Comparison of ENCODE assay signal across 19 cellular contexts in genomic region chr3:88112329-88112728, GRCh38. TPM values are rescaled to one million over a fixed set of nuclear protein-coding genes. Genes with fewer than 3 reads are reported as not detected.
A peak's percentile ranks its signal among the peaks of the same experiment; 100 is the strongest.
DNase-seq lines count a peak whose midpoint lies in the region; ATAC-seq, FAIRE-seq and TF ChIP-seq lines count a peak whose summit lies in the region.
"Had no signal": no experiment of that assay in that cellular context is flagged by ENCODE, and none has a peak within 500 bp of the region (broad histone marks: within the 10 kb centered on the region; RNA-seq: fewer than 3 reads in every experiment).

No MANE protein-coding gene starts in this region.

- DNase-seq in cardiac muscle cell (ENCODE audit: low read depth in 1 of 2, low spot score in 1 of 2): no peak
- no peak for DNase-seq in heart right ventricle
- DNase-seq in GM12878 (ENCODE audit: low read depth, low spot score): no peak
- no peak for DNase-seq in iPS-NIHi7 (ENCODE audit: extremely low spot score)
- no peak for DNase-seq in sigmoid colon
- no peak for DNase-seq in HuH-7 (ENCODE audit: low spot score)
- no peak for DNase-seq in activated naive CD4-positive, alpha-beta T cell treated with Interleukin-2 at 50 U/mL for 16 hours
- DNase-seq: 8988T; ACHN; C1 segment of cervical spinal cord; CD4-positive, alpha-beta memory T cell; COR-L47; DND-41; GDM1; GOT3; H9; IMR-90; KBM-7 had no signal

- intact Hi-C loops in heart right ventricle (cut with DNase I) (loop anchor here in 7 of 10 donors (5.0 to 10.0 kb wide), 9 partner anchors 48 to 760 kb away; partner anchors contain the start of genes CGGBP1 (in 3 of the 7) and ZNF654 (in 3 of the 7)), GM12878 (cut with micrococcal nuclease; ENCODE audit: unreplicated experiment) (loop anchor here (2.0 to 5.0 kb wide), 4 partner anchors 70 to 815 kb away; no protein-coding TSS in a partner anchor), sigmoid colon (cut with DNase I) (loop anchor here (10.0 kb wide), 1 partner anchor 758 kb away; no protein-coding TSS in a partner anchor)

- no peaks in the 10 kb centered on the region for H4K20me1 ChIP-seq in GM12878 (ENCODE audit: control insufficient read depth, insufficient read depth)

- H3K4me2 ChIP-seq in GM12878 (ENCODE audit: control insufficient read depth, insufficient read depth): no peak overlapping the region

- WGBS in heart right ventricle, 2 donors: 97 to 100% methylated on average over 1 of the region's 1 CpG
- 100% methylated on average over 1 of the region's 1 CpG for WGBS in GM12878 (ENCODE audit: insufficient coverage, insufficient replicate concordance, low lambda C conversion rate, missing lambda C conversion rate)
- 93 to 98% methylated on average over 1 of the region's 1 CpG for whole genome bisulfite sequencing in sigmoid colon, 2 donors

- H3K36me3 ChIP-seq in cardiac muscle cell (peaks cover 10% of the 10 kb centered on the region), heart right ventricle (peaks cover 0 to 33% (median 0%) of the 10 kb centered on the region in 9 donors), GM12878 (ENCODE audit: control insufficient read depth in 2 of 2, insufficient read depth in 2 of 2, low read length in 1 of 2) (no peaks in the 10 kb centered on the region; a peak in 1 of 4 replicates), sigmoid colon (peaks cover 0 to 7% (median 0%) of the 10 kb centered on the region in 4 donors)

- no peak for TF ChIP-seq RAD21 in GM12878 (IDR thresholded peaks at IDR 0.05; ENCODE audit: insufficient read depth, low read depth, low read length)

- POLR2A ChIA-PET in GM12878 (lab: Charles Lee): interaction anchor here (0.8 to 1.6 kb wide), 2 partner anchors 11 to 35 kb away, joined by 3 read pairs; no protein-coding TSS in a partner anchor

- no peak overlapping the region for H3K4me3 ChIP-seq in cardiac muscle cell
- no peak overlapping the region for H3K4me3 ChIP-seq in heart right ventricle
- no peak overlapping the region for H3K4me3 ChIP-seq in GM12878
- H3K4me3 ChIP-seq in sigmoid colon: no peak overlapping the region

- SMC1A ChIA-PET in GM12878 (lab: Charles Lee; ENCODE audit: uncharacterized antibody, unreplicated experiment): interaction anchor here (0.8 to 4.2 kb wide), 14 partner anchors 11 to 853 kb away, joined by 3 to 28 read pairs (median 4); no protein-coding TSS in a partner anchor

- H3K27ac ChIP-seq in cardiac muscle cell: peak overlapping the region; percentile 52
- no peak overlapping the region for H3K27ac ChIP-seq in heart right ventricle
- H3K27ac ChIP-seq in GM12878 (ENCODE audit: control insufficient read depth, insufficient read depth): no peak overlapping the region
- H3K27ac ChIP-seq in sigmoid colon: no peak overlapping the region

- BruUV-seq in GM12878 (replicated peaks; lab: Mats Ljungman, UMichigan): no TSS peak

- FAIRE-seq in GM12878 (lab: Jason Lieb, UNC): peak; percentile 18

- H3K79me2 ChIP-seq in GM12878 (ENCODE audit: control insufficient read depth, insufficient read depth, low read length): no peaks in the 10 kb centered on the region; the same call in none of the 2 replicates

- in situ Hi-C loops in GM12878 (cut with MboI): no loop called here

- ATAC-seq in heart right ventricle (no peak), HG03354 (IDR thresholded peaks at IDR 0.05; ENCODE audit: poor library complexity, severe bottlenecking, unreplicated experiment) (peak; percentile 38), GM12878 (no peak; the same call in 2 of the 3 replicates)

- H2AFZ ChIP-seq in GM12878 (ENCODE audit: control insufficient read depth, low read depth, low read length): no peak overlapping the region

- CTCF ChIA-PET in GM12878 (lab: Yijun Ruan, JAX): interaction anchor here (1.0 to 3.2 kb wide), 30 partner anchors 9 to 852 kb away, joined by 3 to 44 read pairs (median 8); partner anchors contain the start of genes CGGBP1 and ZNF654

- no peaks in the 10 kb centered on the region for H3K27me3 ChIP-seq in cardiac muscle cell
- H3K27me3 ChIP-seq in heart right ventricle: no peaks in the 10 kb centered on the region
- H3K27me3 ChIP-seq in GM12878 (replicated peaks in 1 of 2; ENCODE audit: control insufficient read depth in 2 of 2, insufficient read depth in 2 of 2, low read length in 1 of 2): no peaks in the 10 kb centered on the region
- H3K27me3 ChIP-seq in sigmoid colon: no peaks in the 10 kb centered on the region

- H3K9me3 ChIP-seq in cardiac muscle cell (ENCODE audit: low read depth) (no peaks in the 10 kb centered on the region), heart right ventricle (no peaks in the 10 kb centered on the region), GM12878 (replicated peaks; ENCODE audit: control insufficient read depth, insufficient read depth, low read length) (no peaks in the 10 kb centered on the region), sigmoid colon (no peaks in the 10 kb centered on the region)

- no peak overlapping the region for H3K9ac ChIP-seq in GM12878 (ENCODE audit: control insufficient read depth, insufficient read depth, low read length)

- TF ChIP-seq EP300 in GM12878 (IDR thresholded peaks at IDR 0.05; ENCODE audit: borderline replicate concordance in 1 of 2, control insufficient read depth in 1 of 2, low read depth in 2 of 2, low read length in 2 of 2) (no peak), sigmoid colon (IDR thresholded peaks at IDR 0.05) (no peak)

- H3K4me1 ChIP-seq in cardiac muscle cell (ENCODE audit: low read depth) (peaks cover 6% of the 10 kb centered on the region), heart right ventricle (peaks cover 0 to 25% (median 5%) of the 10 kb centered on the region in 9 donors), GM12878 (ENCODE audit: control insufficient read depth, insufficient read depth, low read length) (no peaks in the 10 kb centered on the region), sigmoid colon (peaks cover 0 to 19% (median 5%) of the 10 kb centered on the region in 4 donors)

- TF ChIP-seq POLR2A in GM12878 (IDR thresholded peaks at IDR 0.05; ENCODE audit: low read depth, low read length): no peak
- TF ChIP-seq POLR2A in sigmoid colon (IDR thresholded peaks at IDR 0.05): no peak

- RAD21 ChIA-PET in GM12878 (lab: Charles Lee; ENCODE audit: unreplicated experiment): interaction anchor here (0.8 to 3.2 kb wide), 8 partner anchors 11 to 107 kb away, joined by 3 to 24 read pairs (median 6); partner anchors contain the start of genes CGGBP1 and ZNF654

- no peak for TF ChIP-seq CTCF in cardiac muscle cell (IDR thresholded peaks at IDR 0.05; ENCODE audit: low read depth, low read length)
- no peak for TF ChIP-seq CTCF in heart right ventricle (IDR thresholded peaks at IDR 0.05)
- TF ChIP-seq CTCF in GM12878 (IDR thresholded peaks at IDR 0.05 in 2 of 3, conservative IDR thresholded peaks at IDR 0.05 in 1 of 3; ENCODE audit: control insufficient read depth in 2 of 3, extremely low read depth in 1 of 3, insufficient read depth in 1 of 3, low read depth in 3 of 3, low read length in 3 of 3): no peak
- TF ChIP-seq CTCF in sigmoid colon (IDR thresholded peaks at IDR 0.05): no peak

RNA-seq across cellular contexts. Expression of gene C3orf38, which starts 37.4 kb away (rescaled TPM):
- total RNA-seq in cardiac muscle cell (20.3 and 20.5 TPM in 2 replicates), heart right ventricle (10 to 100 TPM; 10.6 to 18.2 (median 13.5) TPM), GM12878 (2014; rRNA removed) (31.5 and 40.0 TPM in 2 replicates), GM12878 (2014; rRNA removed; fragmentation: Illumina TruSeq; extraction: Trizol) (47.9 and 48.6 TPM in 2 replicates), GM12878 (2021) (28.3 and 29.7 TPM in 2 replicates), sigmoid colon (10 to 100 TPM; 16.6 to 19.3 (median 17.3) TPM)
- polyA plus RNA-seq in cardiac muscle cell (22.3 and 26.6 TPM in 2 replicates), heart right ventricle (1 to 10 TPM; 4.5 to 4.8 TPM), GM12878 (2011; rRNA removed) (31.4 and 52.9 TPM in 2 replicates), GM12878 (2014; fragmentation: Illumina TruSeq; extraction: Trizol) (39.9 and 47.3 TPM in 2 replicates), GM12878 (2014; fragmentation: Nextera tagmentation; extraction: Ambion mirVana) (10 to 100 TPM; 29.1 to 37.7 TPM), GM12878 (2014; rRNA removed) (20.9 and 23.0 TPM in 2 replicates), GM12878 (2016; fragmentation: Nextera tagmentation; extraction: Ambion mirVana) (10 to 100 TPM; 28.5 to 33.8 TPM), sigmoid colon (10 to 100 TPM in 2 of 3 donors, 1 to 10 TPM in 1; 9.1 to 19.2 (median 11.4) TPM)
- 70.7 and 75.0 TPM in 2 replicates for total RNA-seq in GM12878 (2013; cell fraction: nucleolus; rRNA removed)
- polyA plus RNA-seq in GM12878 (2011; ENCODE audit: low read depth): 11.1 TPM
- 14.9 and 15.0 TPM in 2 replicates for polyA plus RNA-seq in GM12878 (2011; cell fraction: cytosol; rRNA removed)
- 10.8 and 12.2 TPM in 2 replicates for polyA plus RNA-seq in GM12878 (2011; cell fraction: nucleus; rRNA removed)
- polyA plus RNA-seq in GM12878 (2012): 16.9 and 22.7 TPM in 2 replicates
- polyA minus RNA-seq in GM12878 (2011; rRNA and poly(A)+ RNA removed): 35.7 and 42.2 TPM in 2 replicates
- 18.3 and 19.3 TPM in 2 replicates for polyA minus RNA-seq in GM12878 (2011; cell fraction: cytosol; rRNA and poly(A)+ RNA removed)
- polyA minus RNA-seq in GM12878 (2011; cell fraction: nucleus; rRNA and poly(A)+ RNA removed): 19.7 and 25.4 TPM in 2 replicates

RNA-seq across cellular contexts. Expression of gene ZNF654, which starts 53.3 kb away (rescaled TPM):
- total RNA-seq in cardiac muscle cell (12.0 TPM in 2 replicates), heart right ventricle (10 to 100 TPM in 6 of 10 donors, 1 to 10 TPM in 4; 6.9 to 13.9 (median 10.9) TPM), GM12878 (2014; rRNA removed) (8.9 and 9.1 TPM in 2 replicates), GM12878 (2014; rRNA removed; fragmentation: Illumina TruSeq; extraction: Trizol) (10.5 and 11.4 TPM in 2 replicates), GM12878 (2021) (10.3 and 12.1 TPM in 2 replicates), sigmoid colon (10 to 100 TPM; 17.8 to 20.2 (median 19.4) TPM)
- polyA plus RNA-seq in cardiac muscle cell (13.1 and 13.6 TPM in 2 replicates), heart right ventricle (1 to 10 TPM; 2.5 to 4.0 TPM), GM12878 (2011; rRNA removed) (14.2 and 24.8 TPM in 2 replicates), GM12878 (2014; fragmentation: Illumina TruSeq; extraction: Trizol) (9.6 and 11.2 TPM in 2 replicates), GM12878 (2014; fragmentation: Nextera tagmentation; extraction: Ambion mirVana) (1 to 10 TPM; 2.7 to 2.8 TPM), GM12878 (2014; rRNA removed) (2.8 and 4.0 TPM in 2 replicates), GM12878 (2016; fragmentation: Nextera tagmentation; extraction: Ambion mirVana) (10 to 100 TPM; 12.9 to 14.1 TPM), sigmoid colon (1 to 10 TPM; 3.0 to 4.4 (median 4.4) TPM)
- total RNA-seq in GM12878 (2013; cell fraction: nucleolus; rRNA removed): 70.4 and 70.8 TPM in 2 replicates
- polyA plus RNA-seq in GM12878 (2011; ENCODE audit: low read depth): 3.5 TPM
- 3.3 and 8.6 TPM in 2 replicates for polyA plus RNA-seq in GM12878 (2011; cell fraction: cytosol; rRNA removed)
- polyA plus RNA-seq in GM12878 (2011; cell fraction: nucleus; rRNA removed): 14.3 and 16.9 TPM in 2 replicates
- polyA plus RNA-seq in GM12878 (2012): 5.9 and 12.7 TPM in 2 replicates
- 12.5 and 13.4 TPM in 2 replicates for polyA minus RNA-seq in GM12878 (2011; rRNA and poly(A)+ RNA removed)
- polyA minus RNA-seq in GM12878 (2011; cell fraction: cytosol; rRNA and poly(A)+ RNA removed): 7.9 and 9.0 TPM in 2 replicates
- polyA minus RNA-seq in GM12878 (2011; cell fraction: nucleus; rRNA and poly(A)+ RNA removed): 20.7 and 26.8 TPM in 2 replicates

RNA-seq across cellular contexts. Expression of gene CGGBP1, which starts 53.5 kb away (rescaled TPM):
- 36.8 and 46.7 TPM in 2 replicates for total RNA-seq in cardiac muscle cell
- polyA plus RNA-seq in cardiac muscle cell: 46.8 and 63.8 TPM in 2 replicates
- total RNA-seq in heart right ventricle: 10 to 100 TPM; 38.1 to 63.0 (median 45.8) TPM
- polyA plus RNA-seq in heart right ventricle: 10 to 100 TPM; 28.1 to 39.4 TPM
- total RNA-seq in GM12878 (2013; cell fraction: nucleolus; rRNA removed): 108 and 113 TPM in 2 replicates
- 30.3 and 41.3 TPM in 2 replicates for total RNA-seq in GM12878 (2014; rRNA removed)
- total RNA-seq in GM12878 (2014; rRNA removed; fragmentation: Illumina TruSeq; extraction: Trizol): 45.3 and 53.3 TPM in 2 replicates
- 55.9 and 56.8 TPM in 2 replicates for total RNA-seq in GM12878 (2021)
- polyA plus RNA-seq in GM12878 (2011; ENCODE audit: low read depth): 24.4 TPM
- polyA plus RNA-seq in GM12878 (2011; rRNA removed): 75.8 and 96.1 TPM in 2 replicates
- 34.6 and 39.3 TPM in 2 replicates for polyA plus RNA-seq in GM12878 (2011; cell fraction: cytosol; rRNA removed)
- 62.9 and 83.0 TPM in 2 replicates for polyA plus RNA-seq in GM12878 (2011; cell fraction: nucleus; rRNA removed)
- 30.2 and 42.1 TPM in 2 replicates for polyA plus RNA-seq in GM12878 (2012)
- polyA plus RNA-seq in GM12878 (2014; fragmentation: Illumina TruSeq; extraction: Trizol): 55.6 and 64.2 TPM in 2 replicates
- polyA plus RNA-seq in GM12878 (2014; fragmentation: Nextera tagmentation; extraction: Ambion mirVana): 10 to 100 TPM; 27.8 to 30.0 TPM
- 33.7 and 43.4 TPM in 2 replicates for polyA plus RNA-seq in GM12878 (2014; rRNA removed)
- 10 to 100 TPM; 59.2 to 65.5 TPM for polyA plus RNA-seq in GM12878 (2016; fragmentation: Nextera tagmentation; extraction: Ambion mirVana)
- polyA minus RNA-seq in GM12878 (2011; rRNA and poly(A)+ RNA removed): 65.3 and 72.8 TPM in 2 replicates
- polyA minus RNA-seq in GM12878 (2011; cell fraction: cytosol; rRNA and poly(A)+ RNA removed): 14.2 and 22.1 TPM in 2 replicates
- polyA minus RNA-seq in GM12878 (2011; cell fraction: nucleus; rRNA and poly(A)+ RNA removed): 33.4 and 36.2 TPM in 2 replicates
- total RNA-seq in sigmoid colon: 10 to 100 TPM; 62.2 to 80.6 (median 73.9) TPM
- polyA plus RNA-seq in sigmoid colon: 10 to 100 TPM; 24.6 to 37.8 (median 30.5) TPM
